Comparison of ENCODE assay signal across 1 cellular context in the genomic region with DNA sequence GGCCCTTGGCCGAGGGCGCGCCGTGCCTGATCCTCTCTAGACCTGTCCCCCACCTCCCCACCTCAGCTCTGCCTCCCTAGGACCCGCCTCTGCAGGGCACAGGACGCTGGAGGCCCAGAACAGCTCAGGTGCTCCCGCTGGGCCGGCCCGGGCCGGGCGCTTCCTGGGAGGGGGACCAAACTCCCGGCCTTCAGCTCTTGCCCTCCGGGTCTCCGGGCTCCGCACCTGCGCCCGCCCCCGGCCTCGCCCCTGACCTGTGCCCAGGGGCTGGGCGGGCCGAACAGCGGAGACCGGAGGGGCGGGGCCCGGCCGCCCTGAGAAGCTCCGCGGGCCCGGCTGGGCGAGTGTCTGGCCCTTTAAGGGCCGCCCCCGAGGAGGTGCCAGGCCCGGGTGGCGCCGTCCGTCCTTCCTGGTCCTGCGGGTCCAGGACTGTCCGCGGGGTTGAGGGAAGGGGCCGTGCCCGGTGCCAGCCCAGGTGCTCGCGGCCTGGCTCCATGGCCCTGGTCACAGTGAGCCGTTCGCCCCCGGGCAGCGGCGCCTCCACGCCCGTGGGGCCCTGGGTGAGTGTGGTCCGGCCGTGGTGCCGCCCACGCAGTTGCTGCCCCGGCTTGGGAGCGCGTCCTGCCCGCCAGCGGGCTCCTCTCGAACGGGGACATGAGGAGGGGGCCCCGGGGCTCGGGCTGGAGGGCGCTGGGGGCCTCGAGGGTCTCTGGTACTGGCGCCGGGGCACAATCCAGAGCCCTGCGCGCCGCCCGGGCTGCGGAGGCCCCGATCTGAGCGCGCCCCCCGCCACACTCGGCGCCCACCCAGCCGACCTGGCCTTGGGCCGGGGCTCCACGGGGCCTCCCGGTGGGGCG.
TF ChIP-seq lines count a peak whose summit lies in the region.

A gene with protein sequence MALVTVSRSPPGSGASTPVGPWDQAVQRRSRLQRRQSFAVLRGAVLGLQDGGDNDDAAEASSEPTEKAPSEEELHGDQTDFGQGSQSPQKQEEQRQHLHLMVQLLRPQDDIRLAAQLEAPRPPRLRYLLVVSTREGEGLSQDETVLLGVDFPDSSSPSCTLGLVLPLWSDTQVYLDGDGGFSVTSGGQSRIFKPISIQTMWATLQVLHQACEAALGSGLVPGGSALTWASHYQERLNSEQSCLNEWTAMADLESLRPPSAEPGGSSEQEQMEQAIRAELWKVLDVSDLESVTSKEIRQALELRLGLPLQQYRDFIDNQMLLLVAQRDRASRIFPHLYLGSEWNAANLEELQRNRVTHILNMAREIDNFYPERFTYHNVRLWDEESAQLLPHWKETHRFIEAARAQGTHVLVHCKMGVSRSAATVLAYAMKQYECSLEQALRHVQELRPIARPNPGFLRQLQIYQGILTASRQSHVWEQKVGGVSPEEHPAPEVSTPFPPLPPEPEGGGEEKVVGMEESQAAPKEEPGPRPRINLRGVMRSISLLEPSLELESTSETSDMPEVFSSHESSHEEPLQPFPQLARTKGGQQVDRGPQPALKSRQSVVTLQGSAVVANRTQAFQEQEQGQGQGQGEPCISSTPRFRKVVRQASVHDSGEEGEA (plus strand): TSS at position 399 of the 857 bp plus-strand sequence. CDS start 96 bp downstream, at position 495.

TF ChIP-seq in HepG2, 621 proteins besides CTCF, POLR2A, EP300 and RAD21 (continued from another document and continues in another):
- peak; percentile 45; the same call in 1 of the 2 replicates for TF ChIP-seq DMAP1 (CRISPR knock-in tag; IDR thresholded peaks at IDR 0.05)
- peak; percentile 94 for TF ChIP-seq AGO2 (optimal IDR thresholded peaks at IDR 0.05; ENCODE audit: low read depth, low read length)
- no peak for TF ChIP-seq ZNF10 (CRISPR knock-in tag; IDR thresholded peaks at IDR 0.05; ENCODE audit: borderline replicate concordance, low read depth)
- no peak for TF ChIP-seq ZNF572 (CRISPR knock-in tag; IDR thresholded peaks at IDR 0.05)
- TF ChIP-seq ZSCAN30 (CRISPR knock-in tag; IDR thresholded peaks at IDR 0.05) = no peak
- TF ChIP-seq DNMT1 (CRISPR knock-in tag; IDR thresholded peaks at IDR 0.05) = peak; percentile 80; the same call in 1 of the 2 replicates
- TF ChIP-seq MTA3 (CRISPR knock-in tag; IDR thresholded peaks at IDR 0.05) = no peak
- no peak for TF ChIP-seq ZNF446 (CRISPR knock-in tag; IDR thresholded peaks at IDR 0.05)
- TF ChIP-seq SIX1 (CRISPR knock-in tag; IDR thresholded peaks at IDR 0.05; ENCODE audit: borderline replicate concordance) = no peak
- TF ChIP-seq IRF2 (CRISPR knock-in tag; IDR thresholded peaks at IDR 0.05) = no peak
- TF ChIP-seq CENPT (CRISPR knock-in tag; IDR thresholded peaks at IDR 0.05; ENCODE audit: low read depth) = no peak; the same call in 1 of the 2 replicates
- TF ChIP-seq ZNF180 (CRISPR knock-in tag; IDR thresholded peaks at IDR 0.05; ENCODE audit: borderline replicate concordance, low read depth) = no peak
- TF ChIP-seq MEIS1 (CRISPR knock-in tag; IDR thresholded peaks at IDR 0.05; ENCODE audit: borderline replicate concordance) = 0 out of 2 replicates have a peak, but pooled peaks have one; percentile 35
- no peak for TF ChIP-seq ZNF7 (CRISPR knock-in tag; IDR thresholded peaks at IDR 0.05)
- TF ChIP-seq, protein P1, sequence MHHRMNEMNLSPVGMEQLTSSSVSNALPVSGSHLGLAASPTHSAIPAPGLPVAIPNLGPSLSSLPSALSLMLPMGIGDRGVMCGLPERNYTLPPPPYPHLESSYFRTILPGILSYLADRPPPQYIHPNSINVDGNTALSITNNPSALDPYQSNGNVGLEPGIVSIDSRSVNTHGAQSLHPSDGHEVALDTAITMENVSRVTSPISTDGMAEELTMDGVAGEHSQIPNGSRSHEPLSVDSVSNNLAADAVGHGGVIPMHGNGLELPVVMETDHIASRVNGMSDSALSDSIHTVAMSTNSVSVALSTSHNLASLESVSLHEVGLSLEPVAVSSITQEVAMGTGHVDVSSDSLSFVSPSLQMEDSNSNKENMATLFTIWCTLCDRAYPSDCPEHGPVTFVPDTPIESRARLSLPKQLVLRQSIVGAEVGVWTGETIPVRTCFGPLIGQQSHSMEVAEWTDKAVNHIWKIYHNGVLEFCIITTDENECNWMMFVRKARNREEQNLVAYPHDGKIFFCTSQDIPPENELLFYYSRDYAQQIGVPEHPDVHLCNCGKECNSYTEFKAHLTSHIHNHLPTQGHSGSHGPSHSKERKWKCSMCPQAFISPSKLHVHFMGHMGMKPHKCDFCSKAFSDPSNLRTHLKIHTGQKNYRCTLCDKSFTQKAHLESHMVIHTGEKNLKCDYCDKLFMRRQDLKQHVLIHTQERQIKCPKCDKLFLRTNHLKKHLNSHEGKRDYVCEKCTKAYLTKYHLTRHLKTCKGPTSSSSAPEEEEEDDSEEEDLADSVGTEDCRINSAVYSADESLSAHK (CRISPR knock-in tag; IDR thresholded peaks at IDR 0.05; ENCODE audit: borderline replicate concordance) = no peak
- TF ChIP-seq FOXK1 (CRISPR knock-in tag; IDR thresholded peaks at IDR 0.05; ENCODE audit: borderline replicate concordance, low read depth) = no peak
- TF ChIP-seq ZMYM4 (CRISPR knock-in tag; IDR thresholded peaks at IDR 0.05) = no peak
- TF ChIP-seq NCOA2 (CRISPR knock-in tag; IDR thresholded peaks at IDR 0.05) = no peak
- TF ChIP-seq SIN3A (IDR thresholded peaks at IDR 0.05; ENCODE audit: borderline replicate concordance, low read depth, low read length) = no peak
- TF ChIP-seq, protein P2, sequence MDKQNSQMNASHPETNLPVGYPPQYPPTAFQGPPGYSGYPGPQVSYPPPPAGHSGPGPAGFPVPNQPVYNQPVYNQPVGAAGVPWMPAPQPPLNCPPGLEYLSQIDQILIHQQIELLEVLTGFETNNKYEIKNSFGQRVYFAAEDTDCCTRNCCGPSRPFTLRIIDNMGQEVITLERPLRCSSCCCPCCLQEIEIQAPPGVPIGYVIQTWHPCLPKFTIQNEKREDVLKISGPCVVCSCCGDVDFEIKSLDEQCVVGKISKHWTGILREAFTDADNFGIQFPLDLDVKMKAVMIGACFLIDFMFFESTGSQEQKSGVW (CRISPR knock-in tag; IDR thresholded peaks at IDR 0.05; ENCODE audit: borderline replicate concordance) = no peak
- TF ChIP-seq ZBTB42 (CRISPR knock-in tag; IDR thresholded peaks at IDR 0.05) = no peak
- peak; percentile 5 for TF ChIP-seq ZNF883 (CRISPR knock-in tag; IDR thresholded peaks at IDR 0.05; ENCODE audit: not compliant biosample characterization)
- TF ChIP-seq ZNF589 (CRISPR knock-in tag; conservative IDR thresholded peaks at IDR 0.05) = no peak
- TF ChIP-seq EED (CRISPR knock-in tag; IDR thresholded peaks at IDR 0.05) = no peak; the same call in 1 of the 2 replicates
- TF ChIP-seq, protein P3, sequence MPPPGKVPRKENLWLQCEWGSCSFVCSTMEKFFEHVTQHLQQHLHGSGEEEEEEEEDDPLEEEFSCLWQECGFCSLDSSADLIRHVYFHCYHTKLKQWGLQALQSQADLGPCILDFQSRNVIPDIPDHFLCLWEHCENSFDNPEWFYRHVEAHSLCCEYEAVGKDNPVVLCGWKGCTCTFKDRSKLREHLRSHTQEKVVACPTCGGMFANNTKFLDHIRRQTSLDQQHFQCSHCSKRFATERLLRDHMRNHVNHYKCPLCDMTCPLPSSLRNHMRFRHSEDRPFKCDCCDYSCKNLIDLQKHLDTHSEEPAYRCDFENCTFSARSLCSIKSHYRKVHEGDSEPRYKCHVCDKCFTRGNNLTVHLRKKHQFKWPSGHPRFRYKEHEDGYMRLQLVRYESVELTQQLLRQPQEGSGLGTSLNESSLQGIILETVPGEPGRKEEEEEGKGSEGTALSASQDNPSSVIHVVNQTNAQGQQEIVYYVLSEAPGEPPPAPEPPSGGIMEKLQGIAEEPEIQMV (CRISPR knock-in tag; IDR thresholded peaks at IDR 0.05; ENCODE audit: low read depth) = no peak
- TF ChIP-seq NFIC (IDR thresholded peaks at IDR 0.05; ENCODE audit: low read length) = no peak
- no peak for TF ChIP-seq MTF2 (CRISPR knock-in tag; IDR thresholded peaks at IDR 0.05; ENCODE audit: borderline replicate concordance)
- no peak for TF ChIP-seq ATF7 (IDR thresholded peaks at IDR 0.05)
- TF ChIP-seq ATF7 (CRISPR knock-in tag; IDR thresholded peaks at IDR 0.05) = no peak; the same call in 1 of the 2 replicates
- TF ChIP-seq, protein P4, sequence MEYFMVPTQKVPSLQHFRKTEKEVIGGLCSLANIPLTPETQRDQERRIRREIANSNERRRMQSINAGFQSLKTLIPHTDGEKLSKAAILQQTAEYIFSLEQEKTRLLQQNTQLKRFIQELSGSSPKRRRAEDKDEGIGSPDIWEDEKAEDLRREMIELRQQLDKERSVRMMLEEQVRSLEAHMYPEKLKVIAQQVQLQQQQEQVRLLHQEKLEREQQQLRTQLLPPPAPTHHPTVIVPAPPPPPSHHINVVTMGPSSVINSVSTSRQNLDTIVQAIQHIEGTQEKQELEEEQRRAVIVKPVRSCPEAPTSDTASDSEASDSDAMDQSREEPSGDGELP (IDR thresholded peaks at IDR 0.05; ENCODE audit: borderline replicate concordance, low read depth) = no peak
- TF ChIP-seq ZBTB20 (CRISPR knock-in tag; IDR thresholded peaks at IDR 0.05; ENCODE audit: borderline replicate concordance, low read depth) = no peak
- no peak for TF ChIP-seq ZFP82 (CRISPR knock-in tag; IDR thresholded peaks at IDR 0.05; ENCODE audit: borderline replicate concordance)
- no peak for TF ChIP-seq TBX3 (IDR thresholded peaks at IDR 0.05; ENCODE audit: borderline replicate concordance)
- TF ChIP-seq TEAD3 (CRISPR knock-in tag; optimal IDR thresholded peaks at IDR 0.05; ENCODE audit: borderline replicate concordance) = peak; percentile 4
- 0 out of 2 replicates have a peak, but pooled peaks have one; percentile 28 for TF ChIP-seq ZNF724P (CRISPR knock-in tag; IDR thresholded peaks at IDR 0.05; ENCODE audit: borderline replicate concordance)
- no peak for TF ChIP-seq ZNF83 (CRISPR knock-in tag; IDR thresholded peaks at IDR 0.05; ENCODE audit: borderline replicate concordance)
- TF ChIP-seq MTA1 (CRISPR knock-in tag; IDR thresholded peaks at IDR 0.05; ENCODE audit: borderline replicate concordance) = no peak
- TF ChIP-seq NFYB (CRISPR knock-in tag; IDR thresholded peaks at IDR 0.05) = no peak
- TF ChIP-seq STAT5B (CRISPR knock-in tag; IDR thresholded peaks at IDR 0.05) = 0 out of 2 replicates have a peak, but pooled peaks have one; percentile 43
- no peak; the same call in none of the 2 replicates for TF ChIP-seq ZBTB7A (CRISPR knock-in tag; IDR thresholded peaks at IDR 0.05)
- no peak for TF ChIP-seq KDM6A (CRISPR knock-in tag; IDR thresholded peaks at IDR 0.05; ENCODE audit: low read depth)
- TF ChIP-seq ZNF782 (CRISPR knock-in tag; IDR thresholded peaks at IDR 0.05; ENCODE audit: borderline replicate concordance) = no peak
- no peak for TF ChIP-seq ZBTB7B (CRISPR knock-in tag; IDR thresholded peaks at IDR 0.05)
- TF ChIP-seq, protein P5, sequence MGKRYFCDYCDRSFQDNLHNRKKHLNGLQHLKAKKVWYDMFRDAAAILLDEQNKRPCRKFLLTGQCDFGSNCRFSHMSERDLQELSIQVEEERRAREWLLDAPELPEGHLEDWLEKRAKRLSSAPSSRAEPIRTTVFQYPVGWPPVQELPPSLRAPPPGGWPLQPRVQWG (CRISPR knock-in tag; IDR thresholded peaks at IDR 0.05; ENCODE audit: borderline replicate concordance, low read depth) = no peak
- TF ChIP-seq MED13 (CRISPR knock-in tag; IDR thresholded peaks at IDR 0.05) = no peak
- TF ChIP-seq SRSF1 (optimal IDR thresholded peaks at IDR 0.05; ENCODE audit: low read depth, low read length) = no peak
- TF ChIP-seq ZNF816 (CRISPR knock-in tag; IDR thresholded peaks at IDR 0.05; ENCODE audit: borderline replicate concordance) = no peak
- TF ChIP-seq NR2F1 (CRISPR knock-in tag; IDR thresholded peaks at IDR 0.05) = 0 out of 4 replicates have a peak, but pooled peaks of 1 of the 2 experiments have one; percentile 10
- peak in 1 of 2 experiments; percentile 66; a peak in 1 of 4 replicates for TF ChIP-seq KLF16 (CRISPR knock-in tag; IDR thresholded peaks at IDR 0.05)
- TF ChIP-seq RORA (CRISPR knock-in tag; IDR thresholded peaks at IDR 0.05) = no peak
- TF ChIP-seq, protein P6, sequence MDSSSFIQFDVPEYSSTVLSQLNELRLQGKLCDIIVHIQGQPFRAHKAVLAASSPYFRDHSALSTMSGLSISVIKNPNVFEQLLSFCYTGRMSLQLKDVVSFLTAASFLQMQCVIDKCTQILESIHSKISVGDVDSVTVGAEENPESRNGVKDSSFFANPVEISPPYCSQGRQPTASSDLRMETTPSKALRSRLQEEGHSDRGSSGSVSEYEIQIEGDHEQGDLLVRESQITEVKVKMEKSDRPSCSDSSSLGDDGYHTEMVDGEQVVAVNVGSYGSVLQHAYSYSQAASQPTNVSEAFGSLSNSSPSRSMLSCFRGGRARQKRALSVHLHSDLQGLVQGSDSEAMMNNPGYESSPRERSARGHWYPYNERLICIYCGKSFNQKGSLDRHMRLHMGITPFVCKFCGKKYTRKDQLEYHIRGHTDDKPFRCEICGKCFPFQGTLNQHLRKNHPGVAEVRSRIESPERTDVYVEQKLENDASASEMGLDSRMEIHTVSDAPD (CRISPR knock-in tag; IDR thresholded peaks at IDR 0.05) = no peak
- TF ChIP-seq FOXM1 (CRISPR knock-in tag; IDR thresholded peaks at IDR 0.05) = no peak
- TF ChIP-seq ASH2L (IDR thresholded peaks at IDR 0.05; ENCODE audit: insufficient read length, low read depth, low read length) = no peak
- TF ChIP-seq SP2 (CRISPR knock-in tag; IDR thresholded peaks at IDR 0.05) = no peak
- TF ChIP-seq FOXC1 (CRISPR knock-in tag; IDR thresholded peaks at IDR 0.05; ENCODE audit: borderline replicate concordance) = no peak
- TF ChIP-seq, protein P7, sequence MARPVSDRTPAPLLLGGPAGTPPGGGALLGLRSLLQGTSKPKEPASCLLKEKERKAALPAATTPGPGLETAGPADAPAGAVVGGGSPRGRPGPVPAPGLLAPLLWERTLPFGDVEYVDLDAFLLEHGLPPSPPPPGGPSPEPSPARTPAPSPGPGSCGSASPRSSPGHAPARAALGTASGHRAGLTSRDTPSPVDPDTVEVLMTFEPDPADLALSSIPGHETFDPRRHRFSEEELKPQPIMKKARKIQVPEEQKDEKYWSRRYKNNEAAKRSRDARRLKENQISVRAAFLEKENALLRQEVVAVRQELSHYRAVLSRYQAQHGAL (CRISPR knock-in tag; IDR thresholded peaks at IDR 0.05; ENCODE audit: not compliant biosample characterization) = peak; percentile 58
- no peak for TF ChIP-seq ARNT2 (CRISPR knock-in tag; IDR thresholded peaks at IDR 0.05; ENCODE audit: low read depth)
- no peak for TF ChIP-seq HHEX (CRISPR knock-in tag; IDR thresholded peaks at IDR 0.05)
- no peak for TF ChIP-seq NKX3-1 (CRISPR knock-in tag; IDR thresholded peaks at IDR 0.05)
- TF ChIP-seq, protein P8, sequence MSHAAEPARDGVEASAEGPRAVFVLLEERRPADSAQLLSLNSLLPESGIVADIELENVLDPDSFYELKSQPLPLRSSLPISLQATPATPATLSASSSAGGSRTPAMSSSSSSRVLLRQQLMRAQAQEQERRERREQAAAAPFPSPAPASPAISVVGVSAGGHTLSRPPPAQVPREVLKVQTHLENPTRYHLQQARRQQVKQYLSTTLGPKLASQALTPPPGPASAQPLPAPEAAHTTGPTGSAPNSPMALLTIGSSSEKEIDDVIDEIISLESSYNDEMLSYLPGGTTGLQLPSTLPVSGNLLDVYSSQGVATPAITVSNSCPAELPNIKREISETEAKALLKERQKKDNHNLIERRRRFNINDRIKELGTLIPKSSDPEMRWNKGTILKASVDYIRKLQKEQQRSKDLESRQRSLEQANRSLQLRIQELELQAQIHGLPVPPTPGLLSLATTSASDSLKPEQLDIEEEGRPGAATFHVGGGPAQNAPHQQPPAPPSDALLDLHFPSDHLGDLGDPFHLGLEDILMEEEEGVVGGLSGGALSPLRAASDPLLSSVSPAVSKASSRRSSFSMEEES (CRISPR knock-in tag; IDR thresholded peaks at IDR 0.05) = no peak
- TF ChIP-seq U2AF1 (optimal IDR thresholded peaks at IDR 0.05; ENCODE audit: low read depth, low read length) = no peak
- TF ChIP-seq GATA4 (IDR thresholded peaks at IDR 0.05; ENCODE audit: borderline replicate concordance, low read depth) = no peak
